10 cellular contexts compared by ENCODE assay signal in the genomic region with DNA sequence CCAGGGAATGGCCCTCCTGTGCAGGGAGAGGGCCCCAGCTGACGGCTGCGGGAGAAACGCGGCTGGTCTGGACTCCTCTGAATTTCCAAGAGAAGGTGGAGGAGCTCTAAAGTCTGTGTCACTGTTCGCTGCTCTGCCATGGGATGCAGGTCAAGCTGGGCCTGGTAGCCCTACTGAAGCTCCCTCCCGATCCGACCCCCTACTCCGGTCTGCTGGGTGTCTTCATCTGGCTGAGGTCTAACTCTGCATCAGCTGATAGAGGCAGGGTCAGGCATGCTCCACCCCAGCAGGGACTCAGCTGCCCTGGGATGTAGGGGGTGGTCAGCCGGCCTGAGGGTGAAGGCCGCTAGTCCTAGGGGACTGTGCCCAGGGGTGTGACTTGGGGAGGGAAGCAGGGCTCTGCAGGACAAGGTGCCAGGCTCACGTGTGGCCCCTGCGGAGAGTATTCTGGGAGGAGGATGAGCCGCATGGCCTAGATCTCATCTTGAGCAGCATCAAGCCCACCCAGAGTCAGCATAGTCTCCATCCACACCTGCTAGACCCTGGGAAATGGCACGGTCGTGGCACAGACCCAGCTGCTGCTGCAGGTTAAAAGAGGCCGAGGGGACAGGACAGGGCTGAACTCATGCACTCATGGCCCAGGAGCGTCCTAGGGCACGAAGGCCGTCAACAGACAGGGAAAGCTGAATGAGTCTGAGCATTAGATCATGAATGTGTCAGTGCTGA. TPM values are rescaled to one million over a fixed set of nuclear protein-coding genes. Genes with fewer than 3 reads are reported as not detected.
A peak's percentile ranks its signal among the peaks of the same experiment; 100 is the strongest.
DNase-seq lines count a peak whose midpoint lies in the region; ATAC-seq and TF ChIP-seq lines count a peak whose summit lies in the region.
"Had no signal": no experiment of that assay in that cellular context is flagged by ENCODE, and none has a peak within 500 bp of the region (broad histone marks: within the 10 kb centered on the region; RNA-seq: fewer than 3 reads in every experiment).

No MANE protein-coding gene starts in this region.

- H3K4me3 Mint-ChIP-seq in effector memory CD8-positive, alpha-beta T cell = peak overlapping the region; percentile 65 to 77
- peak overlapping the region in 6 of 10 donors; percentile 20 to 78 (median 58) for H3K4me3 Mint-ChIP-seq in naive thymus-derived CD4-positive, alpha-beta T cell

- DNase-seq in right atrium auricular region (ENCODE audit: low spot score) (no peak), cardiac septum (ENCODE audit: low spot score) (no peak), NCI-H345 (lab: John Stamatoyannopoulos, UW) (no peak), sciatic nerve (ENCODE audit: low spot score) (no peak), NCI-H2107 treated with DMSO at 0.1 percent for 48 hours (lab: John Stamatoyannopoulos, UW; ENCODE audit: unreplicated experiment) (no peak)
- DNase-seq in effector memory CD8-positive, alpha-beta T cell = no peak
- DNase-seq in naive thymus-derived CD4-positive, alpha-beta T cell = no peak
- DNase-seq: activated CD4-positive, CD25-positive, alpha-beta regulatory T cell; CD4-positive, alpha-beta memory T cell had no signal

- no peak for TF ChIP-seq CTCF in right atrium auricular region (IDR thresholded peaks at IDR 0.05)

- H3K27me3 Mint-ChIP-seq in effector memory CD8-positive, alpha-beta T cell = peaks cover 15 to 52% of the 10 kb centered on the region in 2 donors
- H3K27me3 Mint-ChIP-seq in naive thymus-derived CD4-positive, alpha-beta T cell = peaks cover 17 to 41% (median 20%) of the 10 kb centered on the region in 5 donors

- POLR2A ChIA-PET in naive thymus-derived CD4-positive, alpha-beta T cell (lab: Charles Lee) = no interaction called here

- ATAC-seq in effector memory CD8-positive, alpha-beta T cell (replicated peaks) = no peak
- ATAC-seq in naive thymus-derived CD4-positive, alpha-beta T cell = no peak
- ATAC-seq in sciatic nerve (no peak), HG03469 (IDR thresholded peaks at IDR 0.05; ENCODE audit: unreplicated experiment) (no peak)

- H3K4me3 ChIP-seq in right atrium auricular region = peak overlapping the region; percentile 83 to 97
- H3K4me3 ChIP-seq in naive thymus-derived CD4-positive, alpha-beta T cell (ENCODE audit: low read length) = no peak overlapping the region

- no peaks in the 10 kb centered on the region for H3K9me3 Mint-ChIP-seq in effector memory CD8-positive, alpha-beta T cell
- no peaks in the 10 kb centered on the region for H3K9me3 Mint-ChIP-seq in naive thymus-derived CD4-positive, alpha-beta T cell
- H3K9me3 Mint-ChIP-seq: CD4-positive, alpha-beta memory T cell had no signal

- peaks cover 21% of the 10 kb centered on the region for H3K36me3 ChIP-seq in right atrium auricular region
- H3K36me3 ChIP-seq in naive thymus-derived CD4-positive, alpha-beta T cell (ENCODE audit: control insufficient read depth in 2 of 3, insufficient read depth in 3 of 3, low read length in 3 of 3) = no peaks in the 10 kb centered on the region

- CTCF ChIA-PET in naive thymus-derived CD4-positive, alpha-beta T cell (lab: Charles Lee) = no interaction called here

- H3K4me1 Mint-ChIP-seq in effector memory CD8-positive, alpha-beta T cell (ENCODE audit: low read depth in 2 of 2) = peaks cover 7 to 12% of the 10 kb centered on the region in 2 donors
- H3K4me1 Mint-ChIP-seq in naive thymus-derived CD4-positive, alpha-beta T cell = peaks cover 2 to 16% (median 6%) of the 10 kb centered on the region in 7 donors

- H3K27me3 ChIP-seq in right atrium auricular region = no peaks in the 10 kb centered on the region
- H3K27me3 ChIP-seq in naive thymus-derived CD4-positive, alpha-beta T cell (ENCODE audit: control insufficient read depth in 2 of 2, insufficient read depth in 2 of 2, low read length in 2 of 2) = no peaks in the 10 kb centered on the region

- peak overlapping the region in 1 of 2 donors; percentile 80 for H3K27ac Mint-ChIP-seq in effector memory CD8-positive, alpha-beta T cell
- H3K27ac Mint-ChIP-seq in naive thymus-derived CD4-positive, alpha-beta T cell = peak overlapping the region in 2 of 9 donors; percentile 46 to 60
- H3K27ac Mint-ChIP-seq: CD4-positive, alpha-beta memory T cell had no signal

- H3K4me1 ChIP-seq in right atrium auricular region = peaks cover 0 to 39% of the 10 kb centered on the region in 2 donors
- H3K4me1 ChIP-seq in naive thymus-derived CD4-positive, alpha-beta T cell (ENCODE audit: control insufficient read depth in 2 of 2, insufficient read depth in 2 of 2, low read length in 2 of 2) = no peaks in the 10 kb centered on the region

- no peaks in the 10 kb centered on the region for H3K9me3 ChIP-seq in right atrium auricular region
- H3K9me3 ChIP-seq in naive thymus-derived CD4-positive, alpha-beta T cell (ENCODE audit: control insufficient read depth in 2 of 3, low read length in 3 of 3) = no peaks in the 10 kb centered on the region

- intact Hi-C loops in cardiac septum (cut with DNase I) = no loop called here
- intact Hi-C loops in naive thymus-derived CD4-positive, alpha-beta T cell (cut with micrococcal nuclease) = no loop called here
- intact Hi-C loops in sciatic nerve (cut with DNase I) = no loop called here

- no peaks in the 10 kb centered on the region for H3K36me3 Mint-ChIP-seq in effector memory CD8-positive, alpha-beta T cell (ENCODE audit: insufficient read depth)
- peaks cover 0 to 4% (median 0%) of the 10 kb centered on the region in 5 donors for H3K36me3 Mint-ChIP-seq in naive thymus-derived CD4-positive, alpha-beta T cell
- H3K36me3 Mint-ChIP-seq: CD4-positive, alpha-beta memory T cell had no signal

- peak overlapping the region; percentile 98 for H3K27ac ChIP-seq in right atrium auricular region
- no peak overlapping the region for H3K27ac ChIP-seq in naive thymus-derived CD4-positive, alpha-beta T cell (ENCODE audit: low read depth, low read length)

RNA-seq across cellular contexts. Expression of a gene that starts 1.4 kb away (rescaled TPM):
- total RNA-seq in right atrium auricular region = 100 to 1,000 TPM; 884 to 914 TPM
- total RNA-seq in cardiac septum = 486 TPM
- total RNA-seq in naive thymus-derived CD4-positive, alpha-beta T cell = 100 to 1,000 TPM in 1 of 5 experiments, 10 to 100 TPM in 3, 1 to 10 TPM in 1; 1.7 to 520 (median 22.2) TPM
- 1 to 10 TPM; 2.5 to 5.5 TPM for polyA plus RNA-seq in naive thymus-derived CD4-positive, alpha-beta T cell
- 731 TPM for total RNA-seq in sciatic nerve

RNA-seq across cellular contexts. Expression of a gene that starts 30.6 kb away (rescaled TPM):
- total RNA-seq in right atrium auricular region (not detected), cardiac septum (not detected), sciatic nerve (not detected)
- total RNA-seq in naive thymus-derived CD4-positive, alpha-beta T cell = not detected
- polyA plus RNA-seq in naive thymus-derived CD4-positive, alpha-beta T cell = not detected
- total RNA-seq: CD4-positive, alpha-beta memory T cell had no signal
- polyA plus RNA-seq: CD4-positive, alpha-beta memory T cell had no signal

RNA-seq across cellular contexts. Expression of a gene that starts 52.5 kb away (rescaled TPM):
- total RNA-seq in right atrium auricular region (not detected), cardiac septum (not detected), sciatic nerve (not detected)
- not detected for total RNA-seq in naive thymus-derived CD4-positive, alpha-beta T cell
- polyA plus RNA-seq in naive thymus-derived CD4-positive, alpha-beta T cell = not detected
- total RNA-seq: CD4-positive, alpha-beta memory T cell had no signal
- polyA plus RNA-seq: CD4-positive, alpha-beta memory T cell had no signal
